In genomic region chr6:38676974-38677544, GRCh38 we compare ENCODE assay signal across 23 cellular contexts. TPM values are rescaled to one million over a fixed set of nuclear protein-coding genes. Genes with fewer than 3 reads are reported as not detected.
DNase-seq lines count a peak whose midpoint lies in the region; ATAC-seq lines count a peak whose summit lies in the region.
"Had no signal": no experiment of that assay in that cellular context is flagged by ENCODE, and none has a peak within 500 bp of the region (broad histone marks: within the 10 kb centered on the region; RNA-seq: fewer than 3 reads in every experiment).

No MANE protein-coding gene starts in this region.

- intact Hi-C loops in activated CD4-positive, alpha-beta memory T cell treated with anti-CD3 and anti-CD28 coated beads for 36 hours (cut with micrococcal nuclease) = loop anchor here (10.0 kb wide), 1 partner anchor 972 kb away; no protein-coding TSS in a partner anchor

- no peak overlapping the region for H3K4me3 Mint-ChIP-seq in activated CD4-positive, alpha-beta memory T cell treated with anti-CD3 and anti-CD28 coated beads for 36 hours
- H3K4me3 Mint-ChIP-seq in activated CD4-positive, alpha-beta memory T cell treated with anti-CD3 and anti-CD28 coated beads, Interleukin-2, amount 10 ng/mL, durations not matched to agents 7 days and 5 days = no peak overlapping the region
- H3K4me3 Mint-ChIP-seq in stimulated activated effector memory CD8-positive, alpha-beta T cell treated with anti-CD3 and anti-CD28 coated beads, Interleukin-12 subunit alpha, Interleukin-12 subunit beta, amount 100 ng/mL, for 72 hours = no peak overlapping the region
- H3K4me3 Mint-ChIP-seq: activated CD4-positive, alpha-beta T cell treated with anti-CD3 and anti-CD28 coated beads, Interleukin-2, amount 10 ng/mL, durations not matched to agents 24 days and 14 days had no signal

- ATAC-seq in HG02678 (IDR thresholded peaks at IDR 0.05; ENCODE audit: unreplicated experiment) (peak; percentile 10), HG02840 (IDR thresholded peaks at IDR 0.05; ENCODE audit: low FRiP score, unreplicated experiment) (no peak), HG02763 (IDR thresholded peaks at IDR 0.05; ENCODE audit: unreplicated experiment) (no peak), HG02852 (IDR thresholded peaks at IDR 0.05; ENCODE audit: unreplicated experiment) (no peak)
- ATAC-seq in stimulated activated effector memory CD8-positive, alpha-beta T cell treated with anti-CD3 and anti-CD28 coated beads, Interleukin-12 subunit alpha, Interleukin-12 subunit beta, amount 100 ng/mL, for 72 hours = no peak
- ATAC-seq: heart left ventricle, left ventricle myocardium superior, PC-3 had no signal

- H3K36me3 Mint-ChIP-seq in activated CD4-positive, alpha-beta memory T cell treated with anti-CD3 and anti-CD28 coated beads for 36 hours = peaks cover 43% of the 10 kb centered on the region
- H3K36me3 Mint-ChIP-seq in activated CD4-positive, alpha-beta memory T cell treated with anti-CD3 and anti-CD28 coated beads, Interleukin-2, amount 10 ng/mL, durations not matched to agents 7 days and 5 days (ENCODE audit: low read depth) = peaks cover 66% of the 10 kb centered on the region
- H3K36me3 Mint-ChIP-seq in stimulated activated effector memory CD8-positive, alpha-beta T cell treated with anti-CD3 and anti-CD28 coated beads, Interleukin-12 subunit alpha, Interleukin-12 subunit beta, amount 100 ng/mL, for 72 hours = peaks cover 80% of the 10 kb centered on the region

- H3K27ac ChIP-seq in caudate nucleus (ENCODE audit: low read depth, low read length) = peak overlapping the region; percentile 3
- H3K27ac ChIP-seq: colonic mucosa, heart left ventricle, vagina had no signal

- H3K27ac Mint-ChIP-seq in activated CD4-positive, alpha-beta memory T cell treated with anti-CD3 and anti-CD28 coated beads for 36 hours = peak overlapping the region; percentile 43
- no peak overlapping the region for H3K27ac Mint-ChIP-seq in activated CD4-positive, alpha-beta memory T cell treated with anti-CD3 and anti-CD28 coated beads, Interleukin-2, amount 10 ng/mL, durations not matched to agents 7 days and 5 days
- H3K27ac Mint-ChIP-seq in stimulated activated effector memory CD8-positive, alpha-beta T cell treated with anti-CD3 and anti-CD28 coated beads, Interleukin-12 subunit alpha, Interleukin-12 subunit beta, amount 100 ng/mL, for 72 hours = peak overlapping the region; percentile 68
- H3K27ac Mint-ChIP-seq: activated CD4-positive, alpha-beta T cell treated with anti-CD3 and anti-CD28 coated beads, Interleukin-2, amount 10 ng/mL, durations not matched to agents 24 days and 14 days had no signal

- peaks cover 2% of the 10 kb centered on the region for H3K9me3 Mint-ChIP-seq in activated CD4-positive, alpha-beta memory T cell treated with anti-CD3 and anti-CD28 coated beads for 36 hours
- H3K9me3 Mint-ChIP-seq in activated CD4-positive, alpha-beta memory T cell treated with anti-CD3 and anti-CD28 coated beads, Interleukin-2, amount 10 ng/mL, durations not matched to agents 7 days and 5 days = peaks cover 2% of the 10 kb centered on the region
- H3K9me3 Mint-ChIP-seq in stimulated activated effector memory CD8-positive, alpha-beta T cell treated with anti-CD3 and anti-CD28 coated beads, Interleukin-12 subunit alpha, Interleukin-12 subunit beta, amount 100 ng/mL, for 72 hours = no peaks in the 10 kb centered on the region
- H3K9me3 Mint-ChIP-seq: activated CD4-positive, alpha-beta T cell treated with anti-CD3 and anti-CD28 coated beads, Interleukin-2, amount 10 ng/mL, durations not matched to agents 24 days and 14 days had no signal

- CTCF ChIA-PET in activated CD4-positive, alpha-beta memory T cell treated with anti-CD3 and anti-CD28 coated beads for 36 hours (lab: Charles Lee) = no interaction called here
- CTCF ChIA-PET in activated CD4-positive, alpha-beta memory T cell treated with anti-CD3 and anti-CD28 coated beads, Interleukin-2, amount 10 ng/mL, durations not matched to agents 7 days and 5 days (lab: Charles Lee) = no interaction called here

- POLR2A ChIA-PET in activated CD4-positive, alpha-beta memory T cell treated with anti-CD3 and anti-CD28 coated beads for 36 hours (lab: Charles Lee) = no interaction called here
- POLR2A ChIA-PET in activated CD4-positive, alpha-beta memory T cell treated with anti-CD3 and anti-CD28 coated beads, Interleukin-2, amount 10 ng/mL, durations not matched to agents 7 days and 5 days (lab: Charles Lee) = no interaction called here

- DNase-seq in activated CD4-positive, alpha-beta memory T cell treated with anti-CD3 and anti-CD28 coated beads for 36 hours = no peak
- no peak for DNase-seq in activated CD4-positive, alpha-beta memory T cell treated with anti-CD3 and anti-CD28 coated beads, Interleukin-2, amount 10 ng/mL, durations not matched to agents 7 days and 5 days
- no peak for DNase-seq in caudate nucleus (lab: John Stamatoyannopoulos, UW)
- DNase-seq in stimulated activated effector memory CD8-positive, alpha-beta T cell treated with anti-CD3 and anti-CD28 coated beads, Interleukin-12 subunit alpha, Interleukin-12 subunit beta, amount 100 ng/mL, for 72 hours (ENCODE audit: low spot score in 2 of 2) = no peak
- DNase-seq: 8988T; activated CD4-positive, alpha-beta T cell treated with anti-CD3 and anti-CD28 coated beads, Interleukin-2, amount 10 ng/mL, durations not matched to agents 24 days and 14 days; activated CD8-positive, alpha-beta memory T cell treated with anti-CD3 and anti-CD28 coated beads, Interleukin-2, amount 50 U/mL, for 48 hours; activated naive CD4-positive, alpha-beta T cell treated with anti-CD3 and anti-CD28 coated beads, Interleukin-2, amount 50 U/mL, for 16 hours; colonic mucosa; heart left ventricle; KG1; left ventricle myocardium superior; NCI-H1694 treated with DMSO at 0.1 percent for 48 hours; NCI-H82; PC-3; SHP77; small intestine; stimulated activated CD4-positive, alpha-beta T cell treated with anti-CD3 and anti-CD28 coated beads, Interleukin-4, amount 100 ng/mL, for 1 hour had no signal

- H3K27me3 Mint-ChIP-seq in activated CD4-positive, alpha-beta memory T cell treated with anti-CD3 and anti-CD28 coated beads for 36 hours = no peaks in the 10 kb centered on the region
- H3K27me3 Mint-ChIP-seq in activated CD4-positive, alpha-beta memory T cell treated with anti-CD3 and anti-CD28 coated beads, Interleukin-2, amount 10 ng/mL, durations not matched to agents 7 days and 5 days = no peaks in the 10 kb centered on the region
- H3K27me3 Mint-ChIP-seq: activated CD4-positive, alpha-beta T cell treated with anti-CD3 and anti-CD28 coated beads, Interleukin-2, amount 10 ng/mL, durations not matched to agents 24 days and 14 days had no signal

- H3K4me1 Mint-ChIP-seq in activated CD4-positive, alpha-beta memory T cell treated with anti-CD3 and anti-CD28 coated beads for 36 hours (ENCODE audit: low read depth) = peaks cover 40% of the 10 kb centered on the region
- peaks cover 52% of the 10 kb centered on the region for H3K4me1 Mint-ChIP-seq in activated CD4-positive, alpha-beta memory T cell treated with anti-CD3 and anti-CD28 coated beads, Interleukin-2, amount 10 ng/mL, durations not matched to agents 7 days and 5 days
- H3K4me1 Mint-ChIP-seq in stimulated activated effector memory CD8-positive, alpha-beta T cell treated with anti-CD3 and anti-CD28 coated beads, Interleukin-12 subunit alpha, Interleukin-12 subunit beta, amount 100 ng/mL, for 72 hours = peaks cover 33% of the 10 kb centered on the region

RNA-seq across cellular contexts. Expression of gene GLO1, which starts 25.9 kb away (rescaled TPM):
- 100 to 1,000 TPM; 132 to 133 TPM for total RNA-seq in activated CD4-positive, alpha-beta memory T cell treated with anti-CD3 and anti-CD28 coated beads for 36 hours
- 100 to 1,000 TPM; 105 to 110 TPM for total RNA-seq in activated CD4-positive, alpha-beta memory T cell treated with anti-CD3 and anti-CD28 coated beads, Interleukin-2, amount 10 ng/mL, durations not matched to agents 7 days and 5 days

RNA-seq across cellular contexts. Expression of gene BTBD9, which starts 37.3 kb away (rescaled TPM):
- 10 to 100 TPM; 14.4 to 14.6 TPM for total RNA-seq in activated CD4-positive, alpha-beta memory T cell treated with anti-CD3 and anti-CD28 coated beads for 36 hours
- 10 to 100 TPM; 14.7 to 16.1 TPM for total RNA-seq in activated CD4-positive, alpha-beta memory T cell treated with anti-CD3 and anti-CD28 coated beads, Interleukin-2, amount 10 ng/mL, durations not matched to agents 7 days and 5 days

RNA-seq across cellular contexts. Expression of gene DNAH8, which starts 38.1 kb away (rescaled TPM):
- under 1 TPM; 0.02 to 0.22 TPM for total RNA-seq in activated CD4-positive, alpha-beta memory T cell treated with anti-CD3 and anti-CD28 coated beads for 36 hours
- total RNA-seq in activated CD4-positive, alpha-beta memory T cell treated with anti-CD3 and anti-CD28 coated beads, Interleukin-2, amount 10 ng/mL, durations not matched to agents 7 days and 5 days = under 1 TPM; 0.03 to 0.05 TPM
- total RNA-seq: activated CD4-positive, alpha-beta T cell treated with anti-CD3 and anti-CD28 coated beads, Interleukin-2, amount 10 ng/mL, durations not matched to agents 24 days and 14 days; colonic mucosa; left ventricle myocardium superior; vagina had no signal
